ENCODE assay signal across 1 cellular context in genomic region chr2:16324544-16324937, GRCh38.
TF ChIP-seq lines count a peak whose summit lies in the region.

No MANE protein-coding gene starts in this region.

TF ChIP-seq in SK-N-SH treated with all-trans-retinoic acid at 6 μM for 48 hours, 23 proteins besides CTCF, POLR2A, EP300 and RAD21 (continued from another document):
- TF ChIP-seq OSR1 (CRISPR knock-in tag; IDR thresholded peaks at IDR 0.05) = no peak
- no peak for TF ChIP-seq ISL1 (CRISPR knock-in tag; IDR thresholded peaks at IDR 0.05)
- no peak for TF ChIP-seq RARB (CRISPR knock-in tag; IDR thresholded peaks at IDR 0.05)
- no peak for TF ChIP-seq ZFP3 (CRISPR knock-in tag; IDR thresholded peaks at IDR 0.05)
- TF ChIP-seq SNAI2 (CRISPR knock-in tag; IDR thresholded peaks at IDR 0.05) = no peak
- TF ChIP-seq GLIS3 (CRISPR knock-in tag; IDR thresholded peaks at IDR 0.05) = no peak
- TF ChIP-seq ZC3H10 (CRISPR knock-in tag; IDR thresholded peaks at IDR 0.05) = no peak
- TF ChIP-seq PPARA (CRISPR knock-in tag; IDR thresholded peaks at IDR 0.05; ENCODE audit: borderline replicate concordance) = no peak
- TF ChIP-seq ARNTL (CRISPR knock-in tag; IDR thresholded peaks at IDR 0.05; ENCODE audit: borderline replicate concordance, low read depth) = no peak
TF ChIP-seq in SK-N-SH treated with all-trans-retinoic acid at 6 μM for 48 hours: peak in this region for 0.
